Comparison of ENCODE assay signal across 1 cellular context in the genomic region with DNA sequence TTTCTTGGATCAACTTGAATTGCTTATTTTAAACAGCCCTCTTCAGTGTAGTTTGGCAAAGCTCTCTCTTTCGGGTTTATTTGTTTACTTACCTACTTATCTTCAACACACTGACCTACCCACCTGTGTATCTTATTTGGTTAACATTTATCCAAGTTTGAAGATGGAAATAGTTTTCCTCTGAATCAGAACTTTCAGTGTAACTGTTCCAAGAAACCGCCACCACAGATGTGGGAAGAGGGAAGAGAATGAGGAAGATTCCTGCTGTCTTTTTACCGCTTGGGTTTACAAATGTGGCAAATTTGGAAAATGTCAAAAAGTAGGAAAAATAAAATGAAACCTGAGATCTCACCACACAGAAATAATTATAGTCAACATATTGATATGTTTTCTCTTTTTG.
A peak's percentile ranks its signal among the peaks of the same experiment; 100 is the strongest.
TF ChIP-seq lines count a peak whose summit lies in the region.

No MANE protein-coding gene starts in this region.

TF ChIP-seq in HepG2, 621 proteins besides CTCF, POLR2A, EP300 and RAD21 (continued from another document and continues in another):
- TF ChIP-seq ZEB1 (IDR thresholded peaks at IDR 0.05; ENCODE audit: insufficient replicate concordance, low read depth) (peak; percentile 85), ZNF329 (CRISPR knock-in tag; IDR thresholded peaks at IDR 0.05; ENCODE audit: low read depth) (no peak), ZNF253 (CRISPR knock-in tag; IDR thresholded peaks at IDR 0.05; ENCODE audit: borderline replicate concordance) (no peak), E2F1 (CRISPR knock-in tag; IDR thresholded peaks at IDR 0.05) (no peak), ZNF766 (CRISPR knock-in tag; IDR thresholded peaks at IDR 0.05; ENCODE audit: borderline replicate concordance) (no peak), STAT6 (CRISPR knock-in tag; IDR thresholded peaks at IDR 0.05; ENCODE audit: borderline replicate concordance) (no peak), ELF1 (CRISPR knock-in tag; IDR thresholded peaks at IDR 0.05) (no peak; the same call in 1 of the 2 replicates), DNMT1 (CRISPR knock-in tag; IDR thresholded peaks at IDR 0.05) (no peak), ZKSCAN1 (IDR thresholded peaks at IDR 0.05; ENCODE audit: low read length) (no peak), USF2 (IDR thresholded peaks at IDR 0.05; ENCODE audit: low read depth, low read length) (no peak), USF2 (CRISPR knock-in tag; IDR thresholded peaks at IDR 0.05; ENCODE audit: borderline replicate concordance) (no peak), ZMAT3 (CRISPR knock-in tag; conservative IDR thresholded peaks at IDR 0.05) (no peak), ZNF530 (CRISPR knock-in tag; IDR thresholded peaks at IDR 0.05; ENCODE audit: low read depth) (no peak), SETDB1 (CRISPR knock-in tag; IDR thresholded peaks at IDR 0.05; ENCODE audit: borderline replicate concordance) (no peak), NFE2 (CRISPR knock-in tag; IDR thresholded peaks at IDR 0.05) (no peak), ZNF282 (IDR thresholded peaks at IDR 0.05; ENCODE audit: partially characterized antibody) (no peak), RAD51 (IDR thresholded peaks at IDR 0.05; ENCODE audit: borderline replicate concordance) (no peak), HDAC1 (CRISPR knock-in tag; IDR thresholded peaks at IDR 0.05) (peak; percentile 67; the same call in 1 of the 2 replicates), ZNF546 (CRISPR knock-in tag; conservative IDR thresholded peaks at IDR 0.05) (no peak), HNF4A (CRISPR knock-in tag; IDR thresholded peaks at IDR 0.05) (peak; percentile 49), SSRP1 (CRISPR knock-in tag; IDR thresholded peaks at IDR 0.05) (no peak), IKZF4 (CRISPR knock-in tag; IDR thresholded peaks at IDR 0.05; ENCODE audit: borderline replicate concordance, low read depth, not compliant biosample characterization) (no peak), ATF6 (CRISPR knock-in tag; conservative IDR thresholded peaks at IDR 0.05) (no peak), ASH2L (IDR thresholded peaks at IDR 0.05; ENCODE audit: insufficient read length, low read depth, low read length) (peak; percentile 40), CENPT (CRISPR knock-in tag; IDR thresholded peaks at IDR 0.05; ENCODE audit: low read depth) (no peak), SMAD3 (CRISPR knock-in tag; IDR thresholded peaks at IDR 0.05) (0 out of 2 replicates have a peak, but pooled peaks have one; percentile 20), KDM3A (CRISPR knock-in tag; IDR thresholded peaks at IDR 0.05; ENCODE audit: low read depth) (no peak), TOE1 (CRISPR knock-in tag; IDR thresholded peaks at IDR 0.05) (no peak), RFX5 (IDR thresholded peaks at IDR 0.05; ENCODE audit: low read depth, low read length) (no peak), JUND (CRISPR knock-in tag; IDR thresholded peaks at IDR 0.05) (peak; percentile 98), ZNF713 (CRISPR knock-in tag; IDR thresholded peaks at IDR 0.05) (no peak), NFYC (CRISPR knock-in tag; IDR thresholded peaks at IDR 0.05) (no peak), ZMYM2 (CRISPR knock-in tag; IDR thresholded peaks at IDR 0.05) (no peak), ATF4 (CRISPR knock-in tag; IDR thresholded peaks at IDR 0.05) (no peak; a peak in 1 of 4 replicates), ZNF367 (CRISPR knock-in tag; IDR thresholded peaks at IDR 0.05; ENCODE audit: borderline replicate concordance) (no peak), NR3C1 (CRISPR knock-in tag; IDR thresholded peaks at IDR 0.05) (no peak), KAT7 (CRISPR knock-in tag; IDR thresholded peaks at IDR 0.05; ENCODE audit: borderline replicate concordance) (no peak), ZNF280D (CRISPR knock-in tag; IDR thresholded peaks at IDR 0.05) (0 out of 2 replicates have a peak, but pooled peaks have one; percentile 43)
- TF ChIP-seq, protein P1, sequence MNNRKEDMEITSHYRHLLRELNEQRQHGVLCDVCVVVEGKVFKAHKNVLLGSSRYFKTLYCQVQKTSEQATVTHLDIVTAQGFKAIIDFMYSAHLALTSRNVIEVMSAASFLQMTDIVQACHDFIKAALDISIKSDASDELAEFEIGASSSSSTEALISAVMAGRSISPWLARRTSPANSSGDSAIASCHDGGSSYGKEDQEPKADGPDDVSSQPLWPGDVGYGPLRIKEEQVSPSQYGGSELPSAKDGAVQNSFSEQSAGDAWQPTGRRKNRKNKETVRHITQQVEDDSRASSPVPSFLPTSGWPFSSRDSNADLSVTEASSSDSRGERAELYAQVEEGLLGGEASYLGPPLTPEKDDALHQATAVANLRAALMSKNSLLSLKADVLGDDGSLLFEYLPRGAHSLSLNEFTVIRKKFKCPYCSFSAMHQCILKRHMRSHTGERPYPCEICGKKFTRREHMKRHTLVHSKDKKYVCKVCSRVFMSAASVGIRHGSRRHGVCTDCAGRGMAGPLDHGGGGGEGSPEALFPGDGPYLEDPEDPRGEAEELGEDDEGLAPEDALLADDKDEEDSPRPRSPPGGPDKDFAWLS (CRISPR knock-in tag; IDR thresholded peaks at IDR 0.05; ENCODE audit: borderline replicate concordance): no peak
- TF ChIP-seq, protein P2, sequence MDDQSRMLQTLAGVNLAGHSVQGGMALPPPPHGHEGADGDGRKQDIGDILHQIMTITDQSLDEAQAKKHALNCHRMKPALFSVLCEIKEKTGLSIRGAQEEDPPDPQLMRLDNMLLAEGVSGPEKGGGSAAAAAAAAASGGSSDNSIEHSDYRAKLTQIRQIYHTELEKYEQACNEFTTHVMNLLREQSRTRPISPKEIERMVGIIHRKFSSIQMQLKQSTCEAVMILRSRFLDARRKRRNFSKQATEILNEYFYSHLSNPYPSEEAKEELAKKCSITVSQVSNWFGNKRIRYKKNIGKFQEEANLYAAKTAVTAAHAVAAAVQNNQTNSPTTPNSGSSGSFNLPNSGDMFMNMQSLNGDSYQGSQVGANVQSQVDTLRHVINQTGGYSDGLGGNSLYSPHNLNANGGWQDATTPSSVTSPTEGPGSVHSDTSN (CRISPR knock-in tag; IDR thresholded peaks at IDR 0.05; ENCODE audit: borderline replicate concordance): no peak
- TF ChIP-seq, protein P3, sequence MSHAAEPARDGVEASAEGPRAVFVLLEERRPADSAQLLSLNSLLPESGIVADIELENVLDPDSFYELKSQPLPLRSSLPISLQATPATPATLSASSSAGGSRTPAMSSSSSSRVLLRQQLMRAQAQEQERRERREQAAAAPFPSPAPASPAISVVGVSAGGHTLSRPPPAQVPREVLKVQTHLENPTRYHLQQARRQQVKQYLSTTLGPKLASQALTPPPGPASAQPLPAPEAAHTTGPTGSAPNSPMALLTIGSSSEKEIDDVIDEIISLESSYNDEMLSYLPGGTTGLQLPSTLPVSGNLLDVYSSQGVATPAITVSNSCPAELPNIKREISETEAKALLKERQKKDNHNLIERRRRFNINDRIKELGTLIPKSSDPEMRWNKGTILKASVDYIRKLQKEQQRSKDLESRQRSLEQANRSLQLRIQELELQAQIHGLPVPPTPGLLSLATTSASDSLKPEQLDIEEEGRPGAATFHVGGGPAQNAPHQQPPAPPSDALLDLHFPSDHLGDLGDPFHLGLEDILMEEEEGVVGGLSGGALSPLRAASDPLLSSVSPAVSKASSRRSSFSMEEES (CRISPR knock-in tag; IDR thresholded peaks at IDR 0.05): peak; percentile 14; the same call in 1 of the 2 replicates
- TF ChIP-seq, protein P4, sequence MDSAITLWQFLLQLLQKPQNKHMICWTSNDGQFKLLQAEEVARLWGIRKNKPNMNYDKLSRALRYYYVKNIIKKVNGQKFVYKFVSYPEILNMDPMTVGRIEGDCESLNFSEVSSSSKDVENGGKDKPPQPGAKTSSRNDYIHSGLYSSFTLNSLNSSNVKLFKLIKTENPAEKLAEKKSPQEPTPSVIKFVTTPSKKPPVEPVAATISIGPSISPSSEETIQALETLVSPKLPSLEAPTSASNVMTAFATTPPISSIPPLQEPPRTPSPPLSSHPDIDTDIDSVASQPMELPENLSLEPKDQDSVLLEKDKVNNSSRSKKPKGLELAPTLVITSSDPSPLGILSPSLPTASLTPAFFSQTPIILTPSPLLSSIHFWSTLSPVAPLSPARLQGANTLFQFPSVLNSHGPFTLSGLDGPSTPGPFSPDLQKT (CRISPR knock-in tag; IDR thresholded peaks at IDR 0.05; ENCODE audit: borderline replicate concordance): no peak
